ENCODE assay signal across 34 cellular contexts in the genomic region with DNA sequence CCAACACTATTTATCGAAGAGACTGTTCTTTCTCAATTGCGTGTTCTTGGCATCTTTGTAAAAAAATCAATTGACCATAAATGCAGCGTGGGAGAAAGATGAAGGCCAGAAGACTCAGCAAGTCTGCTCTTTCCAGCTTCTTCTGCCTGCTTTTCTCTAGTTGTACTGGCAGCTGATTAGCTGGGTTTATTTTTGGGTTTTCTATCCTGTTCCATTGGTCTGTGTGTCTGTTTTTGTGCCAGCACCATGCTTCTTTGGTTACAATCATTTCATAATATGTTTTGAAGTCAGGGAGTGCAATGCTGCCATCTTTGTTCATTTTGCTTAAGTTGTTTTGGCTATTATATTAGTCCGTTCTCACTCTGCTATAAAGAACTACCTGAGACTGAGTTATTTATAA.
"Had no signal": no experiment of that assay in that cellular context is flagged by ENCODE, and none has a peak within 500 bp of the region (broad histone marks: within the 10 kb centered on the region; RNA-seq: fewer than 3 reads in every experiment).

No MANE protein-coding gene starts in this region.

- H3K4me3 ChIP-seq: adrenal gland, body of pancreas, breast epithelium had no signal

- H3K4me1 ChIP-seq: adrenal gland, body of pancreas, breast epithelium had no signal

- DNase-seq: activated B cell treated with CpG ODN at 0.5 μM for 24 hours; activated CD4-positive, alpha-beta memory T cell treated with anti-CD3 and anti-CD28 coated beads for 36 hours; activated CD4-positive, alpha-beta T cell treated with anti-CD3 and anti-CD28 coated beads for 4 hours; activated CD4-positive, alpha-beta T cell treated with anti-CD3 and anti-CD28 coated beads, Interleukin-2, amount 10 ng/mL, durations not matched to agents 24 days and 14 days; activated CD4-positive, alpha-beta T cell treated with anti-CD3 and anti-CD28 coated beads, Interleukin-2, amount 50 U/mL, for 1 hour; activated CD4-positive, alpha-beta T cell treated with anti-CD3 and anti-CD28 coated beads, Interleukin-2, amount 50 U/mL, for 4 hours; activated CD4-positive, CD25-positive, alpha-beta regulatory T cell treated with anti-CD3 and anti-CD28 coated beads, Interleukin-2, amount 50 U/mL, for 72 hours; activated CD8-positive, alpha-beta memory T cell treated with anti-CD3 and anti-CD28 coated beads, Interleukin-2, amount 50 U/mL, for 4 hours; activated CD8-positive, alpha-beta T cell treated with anti-CD3 and anti-CD28 coated beads for 36 hours; activated effector memory CD4-positive, alpha-beta T cell treated with anti-CD3 and anti-CD28 coated beads, Interleukin-2, amount 50 U/mL, for 16 hours; activated gamma-delta T cell treated with Interleukin-2 at 50 U/mL for 16 hours; activated naive CD4-positive, alpha-beta T cell; activated naive CD4-positive, alpha-beta T cell treated with anti-CD3 and anti-CD28 coated beads for 36 hours; activated naive CD4-positive, alpha-beta T cell treated with anti-CD3 and anti-CD28 coated beads, Interleukin-2, amount 50 U/mL, for 16 hours; activated naive CD8-positive, alpha-beta T cell treated with anti-CD3 and anti-CD28 coated beads for 36 hours; activated T-cell treated with anti-CD3 and anti-CD28 coated beads for 4 hours; activated T-cell treated with anti-CD3 and anti-CD28 coated beads, Interleukin-2, amount 50 U/mL, for 1 hour; activated T-cell treated with anti-CD3 and anti-CD28 coated beads, Interleukin-2, amount 50 U/mL, for 4 hours; activated T-cell treated with anti-CD3 and anti-CD28 coated beads, Interleukin-2, amount 50 U/mL, for 72 hours; adrenal gland; amniotic stem cell; aorta; body of pancreas; brain microvascular endothelial cell; caudate nucleus; cerebellar nuclear complex; T-helper 1 cell; T-helper 2 cell; T-helper 9 cell had no signal

- H3K9me3 ChIP-seq: adrenal gland, body of pancreas, breast epithelium had no signal

- H3K27me3 ChIP-seq: adrenal gland, body of pancreas, brain microvascular endothelial cell, breast epithelium had no signal

- H3K27ac ChIP-seq: adrenal gland, body of pancreas, brain microvascular endothelial cell, breast epithelium, VCaP had no signal

- FAIRE-seq: astrocyte had no signal

- H3K36me3 ChIP-seq: adrenal gland, brain microvascular endothelial cell, breast epithelium had no signal

- ATAC-seq: activated CD8-positive, alpha-beta T cell treated with anti-CD3 and anti-CD28 coated beads for 36 hours; activated naive CD4-positive, alpha-beta T cell treated with anti-CD3 and anti-CD28 coated beads, Interleukin-2, amount 50 U/mL, for 72 hours; activated T-cell treated with anti-CD3 and anti-CD28 coated beads, Interleukin-2, amount 50 U/mL, for 4 hours; activated T-cell treated with anti-CD3 and anti-CD28 coated beads, Interleukin-2, amount 50 U/mL, for 72 hours; activated T-helper 17 cell treated with anti-CD3 and anti-CD28 coated beads, Interleukin-2, amount 50 U/mL, for 72 hours; body of pancreas had no signal
